In genomic region chr7:30977896-30978564, GRCh38 we compare ENCODE assay signal across 10 cellular contexts. TPM values are rescaled to one million over a fixed set of nuclear protein-coding genes. Genes with fewer than 3 reads are reported as not detected.
DNase-seq lines count a peak whose midpoint lies in the region; ATAC-seq, FAIRE-seq and TF ChIP-seq lines count a peak whose summit lies in the region.
"Had no signal": no experiment of that assay in that cellular context is flagged by ENCODE, and none has a peak within 500 bp of the region (broad histone marks: within the 10 kb centered on the region; RNA-seq: fewer than 3 reads in every experiment).

No MANE protein-coding gene starts in this region.

- DNase-seq in NCI-H748 (lab: John Stamatoyannopoulos, UW; ENCODE audit: unreplicated experiment) (peak; percentile 63), NCI-H748 treated with DMSO at 0.1 percent for 48 hours (lab: John Stamatoyannopoulos, UW) (no peak), NCI-H526 treated with DMSO at 0.1 percent for 48 hours (lab: John Stamatoyannopoulos, UW) (peak; percentile 28), dermis microvascular lymphatic vessel endothelial cell (ENCODE audit: low read depth in 2 of 2) (peak; percentile 6 to 42), pancreas (peak; percentile 49 to 81 (median 65)), NCI-H2029 (lab: John Stamatoyannopoulos, UW) (no peak), GM19238 (ENCODE audit: insufficient read length, low spot score) (no peak), activated gamma-delta T cell (lab: John Stamatoyannopoulos, UW) (no peak)

- H3K27ac ChIP-seq in pancreas, result no peak overlapping the region

- H3K4me3 ChIP-seq in pancreas, result no peak overlapping the region

- H3K9me3 ChIP-seq in pancreas, result no peaks in the 10 kb centered on the region

- 14 to 17% methylated on average over 9 of the region's 9 CpGs for WGBS in pancreas, 2 donors

- intact Hi-C loops in pancreas (cut with DNase I), result loop anchor here (5.0 to 10.0 kb wide), 3 partner anchors 176 to 183 kb away; no protein-coding TSS in a partner anchor

- no peaks in the 10 kb centered on the region for H3K4me1 ChIP-seq in pancreas

- H3K27me3 ChIP-seq in pancreas, result no peaks in the 10 kb centered on the region

- TF ChIP-seq CTCF in pancreas (IDR thresholded peaks at IDR 0.05), result peak in 3 of 4 donors; percentile 36 to 51 (median 40)

- peak; percentile 46 to 71 (median 62) for ATAC-seq in pancreas
- ATAC-seq: naive thymus-derived CD8-positive, alpha-beta T cell had no signal

- no peak for FAIRE-seq in pancreas (lab: Jason Lieb, UNC)

- H3K36me3 ChIP-seq in pancreas, result no peaks in the 10 kb centered on the region

RNA-seq across cellular contexts. Expression of gene GHRHR, which starts 14.3 kb away (rescaled TPM):
- total RNA-seq in dermis microvascular lymphatic vessel endothelial cell, result not detected in 2 replicates
- total RNA-seq in pancreas, result under 1 TPM in 1 of 6 donors, not detected in 5; 0.55 TPM
- under 1 TPM; 0.34 to 0.47 TPM for polyA plus RNA-seq in pancreas
- total RNA-seq: activated CD8-positive, alpha-beta memory T cell treated with anti-CD3 and anti-CD28 coated beads for 36 hours; naive thymus-derived CD8-positive, alpha-beta T cell had no signal
- polyA plus RNA-seq: naive thymus-derived CD8-positive, alpha-beta T cell had no signal

Comparison
In these comparisons a context has a peak if more than half of its experiments do, and no peak if none do; other contexts are left out.
1. DNase-seq: peak in NCI-H748 (single experiment), NCI-H526 treated with DMSO at 0.1 percent for 48 hours (single experiment), dermis microvascular lymphatic vessel endothelial cell (2 of 2) and pancreas (6 of 6); none in NCI-H748 treated with DMSO at 0.1 percent for 48 hours (single experiment), NCI-H2029 (single experiment), GM19238 (single experiment) and activated gamma-delta T cell (single experiment).